ENCODE assay signal across 22 cellular contexts in genomic region chr7:34281260-34281659, GRCh38.
DNase-seq lines count a peak whose midpoint lies in the region; ATAC-seq, FAIRE-seq and TF ChIP-seq lines count a peak whose summit lies in the region.
"Had no signal": no experiment of that assay in that cellular context is flagged by ENCODE, and none has a peak within 500 bp of the region (broad histone marks: within the 10 kb centered on the region; RNA-seq: fewer than 3 reads in every experiment).

No MANE protein-coding gene starts in this region.

- no peak for TF ChIP-seq EP300 in HepG2 (IDR thresholded peaks at IDR 0.05; ENCODE audit: low read depth in 2 of 2, low read length in 2 of 2)
- no peak for TF ChIP-seq EP300 in HepG2 (CRISPR knock-in tag; IDR thresholded peaks at IDR 0.05; ENCODE audit: borderline replicate concordance)

- H3K4me2 ChIP-seq in HepG2 (ENCODE audit: low read depth, low read length) = no peak overlapping the region
- H3K4me2 ChIP-seq in mammary epithelial cell (ENCODE audit: insufficient read depth, low read depth, low read length) = no peak overlapping the region

- in situ Hi-C loops in HepG2 (cut with HindIII; ENCODE audit: extremely low pct_ligation_motif_present, low pct_unique_long_range_greater_than_20kb) = no loop called here
- in situ Hi-C loops in mammary epithelial cell (cut with MboI; ENCODE audit: low sequenced_read_pairs in 2 of 2) = loop anchor here (25.0 kb wide), 1 partner anchor 306 kb away; no protein-coding TSS in a partner anchor

- H3K79me2 ChIP-seq in HepG2 (ENCODE audit: insufficient read depth, low read length) (no peaks in the 10 kb centered on the region), mammary epithelial cell (ENCODE audit: insufficient read depth, low read length) (no peaks in the 10 kb centered on the region)

- CTCF ChIA-PET in HepG2 (lab: Yijun Ruan, JAX; ENCODE audit: low intra/inter-chr PET ratio, low total read pairs) = no interaction called here
- CTCF ChIA-PET in mammary epithelial cell (lab: Charles Lee; ENCODE audit: low non-redundant PET) = interaction anchor here (0.7 kb wide), 1 partner anchor 84 kb away, joined by 8 read pairs; no protein-coding TSS in a partner anchor

- TF ChIP-seq CTCF in HepG2 (CRISPR knock-in tag; IDR thresholded peaks at IDR 0.05) (peak; percentile 40), right lobe of liver (IDR thresholded peaks at IDR 0.05) (no peak), NB4 (IDR thresholded peaks at IDR 0.05; ENCODE audit: low read depth, low read length) (peak; percentile 13), mammary epithelial cell (conservative IDR thresholded peaks at IDR 0.05 in 1 of 2, IDR thresholded peaks at IDR 0.05 in 1 of 2; ENCODE audit: extremely low read depth in 1 of 2, insufficient read depth in 1 of 2, low read depth in 1 of 2, low read length in 2 of 2) (peak; percentile 32 to 37)

- H2AFZ ChIP-seq in HepG2 (ENCODE audit: low read length) (no peak overlapping the region), mammary epithelial cell (ENCODE audit: low read depth, low read length) (no peak overlapping the region)

- WGBS in HepG2 (ENCODE audit: low lambda C conversion rate) = 0% methylated on average over 1 of the region's 1 CpG
- WGBS in right lobe of liver (ENCODE audit: insufficient coverage, low coverage, low lambda C conversion rate, missing lambda C conversion rate) = 83% methylated on average over 1 of the region's 1 CpG
- WGBS in mammary epithelial cell (ENCODE audit: low coverage, missing lambda C conversion rate) = 100% methylated on average over 1 of the region's 1 CpG

- no peak overlapping the region for H3K27ac ChIP-seq in HepG2 (ENCODE audit: extremely low read length, insufficient read depth, low read length)
- H3K27ac ChIP-seq in right lobe of liver = no peak overlapping the region
- H3K27ac ChIP-seq in mammary epithelial cell (ENCODE audit: insufficient read depth, low read depth, low read length) = no peak overlapping the region

- no peak for FAIRE-seq in HepG2 (lab: Jason Lieb, UNC)
- FAIRE-seq: endometrium, GM12878 had no signal

- H3K27me3 ChIP-seq in HepG2 (ENCODE audit: control insufficient read depth in 1 of 2, insufficient read depth in 2 of 2, low read length in 2 of 2) (no peaks in the 10 kb centered on the region), right lobe of liver (no peaks in the 10 kb centered on the region), mammary epithelial cell (ENCODE audit: insufficient read depth, low read length) (no peaks in the 10 kb centered on the region)

- no peak for ATAC-seq in HepG2
- no peak for ATAC-seq in right lobe of liver
- no peak for ATAC-seq in activated T-cell treated with anti-CD3 and anti-CD28 coated beads, Interleukin-2, amount 50 U/mL, for 72 hours (replicated peaks in 1 of 2)
- ATAC-seq in GM18511 (IDR thresholded peaks at IDR 0.05; ENCODE audit: unreplicated experiment) = no peak
- ATAC-seq: GM12878 had no signal

- H3K9me3 Mint-ChIP-seq in activated T-cell treated with anti-CD3 and anti-CD28 coated beads, Interleukin-2, amount 50 U/mL, for 72 hours = peaks cover 6 to 9% of the 10 kb centered on the region in 2 donors
- H3K9me3 Mint-ChIP-seq: type B pancreatic cell had no signal

- H3K36me3 ChIP-seq in HepG2 (replicated peaks in 1 of 2; ENCODE audit: control insufficient read depth in 1 of 2, insufficient read depth in 2 of 2, low read length in 2 of 2) (no peaks in the 10 kb centered on the region), right lobe of liver (no peaks in the 10 kb centered on the region), mammary epithelial cell (ENCODE audit: insufficient read depth, low read length) (no peaks in the 10 kb centered on the region)

- dilution Hi-C loops in mammary epithelial cell (cut with HindIII; ENCODE audit: low sequenced_read_pairs) = no loop called here

- no peak for TF ChIP-seq RAD21 in HepG2 (CRISPR knock-in tag; IDR thresholded peaks at IDR 0.05)

- H4K20me1 ChIP-seq in HepG2 (ENCODE audit: insufficient read depth, low read length) = no peaks in the 10 kb centered on the region
- no peaks in the 10 kb centered on the region for H4K20me1 ChIP-seq in mammary epithelial cell (ENCODE audit: insufficient read depth, low read length)

- intact Hi-C loops in HepG2 (cut with micrococcal nuclease; ENCODE audit: unreplicated experiment) = no loop called here
- intact Hi-C loops in right lobe of liver (cut with DNase I) = no loop called here
- intact Hi-C loops in mammary epithelial cell (cut with micrococcal nuclease) = loop anchor here (1.0 kb wide), 2 partner anchors 149 to 316 kb away; no protein-coding TSS in a partner anchor

- H3K9me3 ChIP-seq in HepG2 (ENCODE audit: low read length) (peaks cover 15% of the 10 kb centered on the region), right lobe of liver (no peaks in the 10 kb centered on the region), mammary epithelial cell (replicated peaks; ENCODE audit: insufficient read depth, low read length) (no peaks in the 10 kb centered on the region)

- H3K4me3 ChIP-seq in HepG2 (replicated peaks in 1 of 3; ENCODE audit: insufficient read depth in 1 of 3, low read depth in 2 of 3, low read length in 3 of 3) (no peak overlapping the region), right lobe of liver (no peak overlapping the region), NB4 (ENCODE audit: low read depth, low read length) (no peak overlapping the region), mammary epithelial cell (replicated peaks in 1 of 3; ENCODE audit: insufficient read depth in 1 of 3, low read depth in 2 of 3, low read length in 3 of 3) (no peak overlapping the region)
- H3K4me3 ChIP-seq: GM12878 had no signal

- DNase-seq in HepG2 (ENCODE audit: low spot score) = peak; percentile 13
- no peak for DNase-seq in right lobe of liver
- DNase-seq in NB4 (ENCODE audit: low read depth) = peak; percentile 28
- DNase-seq in mammary epithelial cell = no peak
- DNase-seq in effector CD8-positive, alpha-beta T cell (lab: John Stamatoyannopoulos, UW) = no peak
- DNase-seq in activated T-cell treated with anti-CD3 and anti-CD28 coated beads, Interleukin-2, amount 50 U/mL, for 72 hours = no peak
- no peak for DNase-seq in activated effector memory CD4-positive, alpha-beta T cell treated with Interleukin-2 at 50 U/mL for 16 hours
- DNase-seq: activated CD4-positive, alpha-beta memory T cell treated with anti-CD3 and anti-CD28 coated beads for 36 hours; activated gamma-delta T cell; DMS79; head of caudate nucleus; naive B cell; NCI-H1048; NCI-H446; RPMI8226; stimulated activated CD4-positive, alpha-beta T cell treated with anti-CD3 and anti-CD28 coated beads, Interleukin-2, amount 100 ng/mL, for 24 hours; T-helper 9 cell had no signal

- no peaks in the 10 kb centered on the region for H3K36me3 Mint-ChIP-seq in activated T-cell treated with anti-CD3 and anti-CD28 coated beads, Interleukin-2, amount 50 U/mL, for 72 hours (ENCODE audit: insufficient read depth in 2 of 2)
- H3K36me3 Mint-ChIP-seq: activated CD4-positive, alpha-beta memory T cell treated with anti-CD3 and anti-CD28 coated beads for 36 hours; brain; naive B cell; type B pancreatic cell had no signal

- POLR2A ChIA-PET in HepG2 (lab: Yijun Ruan, JAX) = no interaction called here

- BruUV-seq in HepG2 (replicated peaks; lab: Mats Ljungman, UMichigan) (no TSS peak), mammary epithelial cell (replicated peaks; lab: Mats Ljungman, UMichigan) (no TSS peak)

- no peaks in the 10 kb centered on the region for H3K4me1 Mint-ChIP-seq in activated T-cell treated with anti-CD3 and anti-CD28 coated beads, Interleukin-2, amount 50 U/mL, for 72 hours (ENCODE audit: low read depth)
- H3K4me1 Mint-ChIP-seq: brain, naive B cell had no signal

- no peak overlapping the region for H3K27ac Mint-ChIP-seq in activated T-cell treated with anti-CD3 and anti-CD28 coated beads, Interleukin-2, amount 50 U/mL, for 72 hours
- H3K27ac Mint-ChIP-seq: activated CD4-positive, alpha-beta memory T cell treated with anti-CD3 and anti-CD28 coated beads for 36 hours; brain; naive B cell; type B pancreatic cell had no signal

- no peak overlapping the region for H3K4me3 Mint-ChIP-seq in activated T-cell treated with anti-CD3 and anti-CD28 coated beads, Interleukin-2, amount 50 U/mL, for 72 hours
- H3K4me3 Mint-ChIP-seq: activated CD4-positive, alpha-beta memory T cell treated with anti-CD3 and anti-CD28 coated beads for 36 hours; brain; naive B cell; type B pancreatic cell had no signal

- no peaks in the 10 kb centered on the region for H3K27me3 Mint-ChIP-seq in activated T-cell treated with anti-CD3 and anti-CD28 coated beads, Interleukin-2, amount 50 U/mL, for 72 hours (ENCODE audit: low read depth)
- H3K27me3 Mint-ChIP-seq: activated CD4-positive, alpha-beta memory T cell treated with anti-CD3 and anti-CD28 coated beads for 36 hours; brain; naive B cell; type B pancreatic cell had no signal

- H3K9ac ChIP-seq in HepG2 (ENCODE audit: insufficient read depth, low read depth, low read length) = no peak overlapping the region
- H3K9ac ChIP-seq in mammary epithelial cell (ENCODE audit: insufficient read depth, low read length) = no peak overlapping the region

- TF ChIP-seq POLR2A in HepG2 (IDR thresholded peaks at IDR 0.05; ENCODE audit: insufficient read depth in 1 of 2, low read depth in 2 of 2, low read length in 2 of 2) (no peak), right lobe of liver (IDR thresholded peaks at IDR 0.05) (no peak), NB4 (IDR thresholded peaks at IDR 0.05; ENCODE audit: extremely low read depth, insufficient read length) (no peak)

- H3K4me1 ChIP-seq in HepG2 (ENCODE audit: insufficient read depth, low read length) = no peaks in the 10 kb centered on the region
- no peaks in the 10 kb centered on the region for H3K4me1 ChIP-seq in right lobe of liver
- H3K4me1 ChIP-seq in mammary epithelial cell (ENCODE audit: insufficient read depth, low read length) = no peaks in the 10 kb centered on the region

TF ChIP-seq in HepG2, 621 proteins besides CTCF, POLR2A, EP300 and RAD21 (continues in another document):
- TF ChIP-seq, protein P1, sequence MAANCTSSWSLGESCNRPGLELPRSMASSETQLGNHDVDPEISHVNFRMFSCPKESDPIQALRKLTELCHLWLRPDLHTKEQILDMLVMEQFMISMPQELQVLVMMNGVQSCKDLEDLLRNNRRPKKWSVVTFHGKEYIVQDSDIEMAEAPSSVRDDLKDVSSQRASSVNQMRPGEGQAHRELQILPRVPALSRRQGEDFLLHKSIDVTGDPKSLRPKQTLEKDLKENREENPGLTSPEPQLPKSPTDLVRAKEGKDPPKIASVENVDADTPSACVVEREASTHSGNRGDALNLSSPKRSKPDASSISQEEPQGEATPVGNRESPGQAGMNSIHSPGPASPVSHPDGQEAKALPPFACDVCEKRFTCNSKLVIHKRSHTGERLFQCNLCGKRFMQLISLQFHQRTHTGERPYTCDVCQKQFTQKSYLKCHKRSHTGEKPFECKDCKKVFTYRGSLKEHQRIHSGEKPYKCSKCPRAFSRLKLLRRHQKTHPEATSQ (CRISPR knock-in tag; IDR thresholded peaks at IDR 0.05; ENCODE audit: borderline replicate concordance) = peak; percentile 100; the same call in 1 of the 2 replicates
- TF ChIP-seq ZMYM4 (CRISPR knock-in tag; IDR thresholded peaks at IDR 0.05) = peak; percentile 71
- peak; percentile 36 for TF ChIP-seq STAG1 (CRISPR knock-in tag; IDR thresholded peaks at IDR 0.05)

Comparison
In these comparisons a context has a peak if more than half of its experiments do, and no peak if none do; other contexts are left out.
1. DNase-seq: peak in HepG2 (single experiment) and NB4 (single experiment); none in right lobe of liver (0 of 3), mammary epithelial cell (single experiment), effector CD8-positive, alpha-beta T cell (single experiment), activated T-cell treated with anti-CD3 and anti-CD28 coated beads, Interleukin-2, amount 50 U/mL, for 72 hours (0 of 2) and activated effector memory CD4-positive, alpha-beta T cell treated with Interleukin-2 at 50 U/mL for 16 hours (single experiment).
2. CTCF ChIP-seq: peak in HepG2 (single experiment), NB4 (single experiment) and mammary epithelial cell (2 of 2); none in right lobe of liver (0 of 4).